In the genomic region with DNA sequence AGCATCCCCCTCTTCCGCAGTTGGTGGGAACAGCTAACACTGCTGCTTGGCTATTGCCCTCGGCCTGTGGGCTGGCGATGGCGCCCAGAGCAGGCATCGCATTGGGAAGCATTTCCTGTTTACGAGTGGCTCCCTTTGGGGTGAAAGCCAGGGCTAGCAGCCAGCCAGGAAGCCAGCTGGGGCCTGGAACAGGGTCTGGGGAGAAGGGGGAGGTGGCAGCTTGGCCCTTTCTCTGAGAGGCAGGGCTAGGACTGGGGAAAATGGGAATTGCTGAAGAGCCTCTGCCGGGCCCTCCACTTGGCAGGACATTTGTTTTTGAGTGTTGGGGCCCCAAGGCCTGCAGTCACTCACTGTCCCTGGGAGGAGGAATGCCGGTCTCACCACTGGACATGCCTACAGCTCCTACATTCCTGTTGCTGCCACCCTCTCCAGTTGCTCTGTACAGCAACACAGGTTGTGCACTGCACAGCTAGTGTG, we compare ENCODE assay signal across 11 cellular contexts. TPM values are rescaled to one million over a fixed set of nuclear protein-coding genes. Genes with fewer than 3 reads are reported as not detected.
DNase-seq lines count a peak whose midpoint lies in the region; ATAC-seq and TF ChIP-seq lines count a peak whose summit lies in the region.
"Had no signal": no experiment of that assay in that cellular context is flagged by ENCODE, and none has a peak within 500 bp of the region (broad histone marks: within the 10 kb centered on the region; RNA-seq: fewer than 3 reads in every experiment).

No MANE protein-coding gene starts in this region.

- ATAC-seq in activated CD4-positive, CD25-positive, alpha-beta regulatory T cell treated with anti-CD3 and anti-CD28 coated beads, Interleukin-2, amount 50 U/mL, for 24 hours, result no peak

- no peaks in the 10 kb centered on the region for H3K9me3 Mint-ChIP-seq in MCF 10A (ENCODE audit: unreplicated experiment)

- TF ChIP-seq CTCF in MCF 10A (IDR thresholded peaks at IDR 0.05; ENCODE audit: unreplicated experiment) (no peak), mammary epithelial cell (conservative IDR thresholded peaks at IDR 0.05 in 1 of 2, IDR thresholded peaks at IDR 0.05 in 1 of 2; ENCODE audit: extremely low read depth in 1 of 2, insufficient read depth in 1 of 2, low read depth in 1 of 2, low read length in 2 of 2) (no peak), esophagus muscularis mucosa (IDR thresholded peaks at IDR 0.05) (no peak), vagina (IDR thresholded peaks at IDR 0.05) (no peak)

- TF ChIP-seq EP300 in esophagus muscularis mucosa (IDR thresholded peaks at IDR 0.05), result no peak

- H3K27me3 ChIP-seq in mammary epithelial cell (ENCODE audit: insufficient read depth, low read length), result no peaks in the 10 kb centered on the region
- no peaks in the 10 kb centered on the region for H3K27me3 ChIP-seq in esophagus muscularis mucosa
- H3K27me3 ChIP-seq in vagina, result no peaks in the 10 kb centered on the region

- BruUV-seq in MCF 10A (replicated peaks; lab: Mats Ljungman, UMichigan) (no TSS peak), mammary epithelial cell (replicated peaks; lab: Mats Ljungman, UMichigan) (no TSS peak)

- peak overlapping the region; percentile 54 for H3K27ac Mint-ChIP-seq in MCF 10A (ENCODE audit: low read depth, unreplicated experiment)

- peaks cover 43% of the 10 kb centered on the region for H3K4me1 ChIP-seq in mammary epithelial cell (ENCODE audit: insufficient read depth, low read length)
- H3K4me1 ChIP-seq in esophagus muscularis mucosa, result peaks cover 89 to 95% (median 91%) of the 10 kb centered on the region in 4 donors
- H3K4me1 ChIP-seq in vagina, result peaks cover 86% of the 10 kb centered on the region

- CTCF ChIA-PET in MCF 10A (lab: Yijun Ruan, JAX), result interaction anchor here (1.5 to 5.7 kb wide), 4 partner anchors 8 to 81 kb away, joined by 4 to 69 read pairs (median 6); no protein-coding TSS in a partner anchor
- CTCF ChIA-PET in mammary epithelial cell (lab: Charles Lee; ENCODE audit: low non-redundant PET), result interaction anchor here (0.6 to 0.7 kb wide), 2 partner anchors 27 to 179 kb away, joined by 3 read pairs; no protein-coding TSS in a partner anchor

- dilution Hi-C loops in mammary epithelial cell (cut with HindIII; ENCODE audit: low sequenced_read_pairs), result no loop called here

- H3K9me3 ChIP-seq in mammary epithelial cell (replicated peaks; ENCODE audit: insufficient read depth, low read length) (no peaks in the 10 kb centered on the region), esophagus muscularis mucosa (no peaks in the 10 kb centered on the region), vagina (no peaks in the 10 kb centered on the region)

- no peak overlapping the region for H3K9ac ChIP-seq in mammary epithelial cell (ENCODE audit: insufficient read depth, low read length)

- H3K4me3 Mint-ChIP-seq in MCF 10A (ENCODE audit: unreplicated experiment), result no peak overlapping the region

- TF ChIP-seq POLR2A in esophagus muscularis mucosa (IDR thresholded peaks at IDR 0.05; ENCODE audit: low read depth) (no peak), vagina (IDR thresholded peaks at IDR 0.05) (no peak)

- H3K27ac ChIP-seq in mammary epithelial cell (ENCODE audit: insufficient read depth, low read depth, low read length) (no peak overlapping the region), esophagus muscularis mucosa (replicated peaks in 1 of 4) (peak overlapping the region; percentile 96 to 99 (median 96)), vagina (peak overlapping the region; percentile 98)
- H3K27ac ChIP-seq: HL-60 had no signal

- peaks cover 39% of the 10 kb centered on the region for H3K4me1 Mint-ChIP-seq in MCF 10A (ENCODE audit: insufficient read depth, unreplicated experiment)

- POLR2A ChIA-PET in MCF 10A (lab: Yijun Ruan, JAX), result interaction anchor here (0.7 to 2.1 kb wide), 6 partner anchors 18 to 84 kb away, joined by 3 to 12 read pairs (median 6); no protein-coding TSS in a partner anchor

- in situ Hi-C loops in mammary epithelial cell (cut with MboI; ENCODE audit: low sequenced_read_pairs in 2 of 2), result loop anchor here (5.0 to 10.0 kb wide), 2 partner anchors 44 to 76 kb away; no protein-coding TSS in a partner anchor

- no peaks in the 10 kb centered on the region for H3K36me3 ChIP-seq in mammary epithelial cell (ENCODE audit: insufficient read depth, low read length)
- peaks cover 0 to 4% (median 1%) of the 10 kb centered on the region in 4 donors for H3K36me3 ChIP-seq in esophagus muscularis mucosa
- no peaks in the 10 kb centered on the region for H3K36me3 ChIP-seq in vagina

- no peaks in the 10 kb centered on the region for H3K27me3 Mint-ChIP-seq in MCF 10A (ENCODE audit: insufficient read depth, unreplicated experiment)

- peak; percentile 30 for DNase-seq in MCF 10A (ENCODE audit: unreplicated experiment)
- no peak for DNase-seq in mammary epithelial cell
- DNase-seq in esophagus muscularis mucosa (ENCODE audit: extremely low spot score), result no peak
- DNase-seq in mucosa of gallbladder (ENCODE audit: low spot score), result peak; percentile 52
- no peak for DNase-seq in vagina (ENCODE audit: extremely low spot score in 2 of 2)
- no peak for DNase-seq in DMS79 (lab: John Stamatoyannopoulos, UW)
- no peak for DNase-seq in NCI-H1694 (lab: John Stamatoyannopoulos, UW)
- DNase-seq: AML-193 had no signal

- peaks cover 5% of the 10 kb centered on the region for H3K36me3 Mint-ChIP-seq in MCF 10A (ENCODE audit: insufficient read depth, unreplicated experiment)

- peaks cover 23% of the 10 kb centered on the region for H3K79me2 ChIP-seq in mammary epithelial cell (ENCODE audit: insufficient read depth, low read length)

- WGBS in mammary epithelial cell (ENCODE audit: low coverage, missing lambda C conversion rate), result 34% methylated on average over 8 of the region's 8 CpGs
- 51% methylated on average over 3 of the region's 8 CpGs for WGBS in esophagus muscularis mucosa

- H3K4me3 ChIP-seq in mammary epithelial cell (replicated peaks in 1 of 3; ENCODE audit: insufficient read depth in 1 of 3, low read depth in 2 of 3, low read length in 3 of 3) (no peak overlapping the region), esophagus muscularis mucosa (no peak overlapping the region), vagina (no peak overlapping the region)

- no peaks in the 10 kb centered on the region for H4K20me1 ChIP-seq in mammary epithelial cell (ENCODE audit: insufficient read depth, low read length)

- no peak overlapping the region for H3K4me2 ChIP-seq in mammary epithelial cell (ENCODE audit: insufficient read depth, low read depth, low read length)

- intact Hi-C loops in MCF 10A (cut with micrococcal nuclease), result no loop called here
- intact Hi-C loops in mammary epithelial cell (cut with micrococcal nuclease), result loop anchor here (10.0 kb wide), 1 partner anchor 676 kb away; no protein-coding TSS in a partner anchor
- intact Hi-C loops in esophagus muscularis mucosa (cut with DNase I), result no loop called here
- intact Hi-C loops in vagina (cut with DNase I), result no loop called here

- H2AFZ ChIP-seq in mammary epithelial cell (ENCODE audit: low read depth, low read length), result no peak overlapping the region

RNA-seq across cellular contexts. Expression of gene MTSS2, which starts 2.5 kb away (rescaled TPM):
- 75.8 and 78.7 TPM in 2 replicates for total RNA-seq in MCF 10A (2022)
- 10 to 100 TPM; 25.8 to 42.9 TPM for total RNA-seq in mammary epithelial cell
- polyA plus RNA-seq in mammary epithelial cell, result 46.7 TPM
- polyA minus RNA-seq in mammary epithelial cell, result 28.8 TPM
- total RNA-seq in esophagus muscularis mucosa, result 100 to 1,000 TPM in 2 of 4 donors, 10 to 100 TPM in 2; 74.9 to 238 (median 130) TPM
- 113 TPM for total RNA-seq in mucosa of gallbladder
- total RNA-seq in vagina, result 102 TPM

RNA-seq across cellular contexts. Expression of gene IL34, which starts 41.9 kb away (rescaled TPM):
- not detected in 2 replicates for total RNA-seq in MCF 10A (2022)
- 10 to 100 TPM in 1 of 2 donors, under 1 TPM in 1; 0.49 to 42.7 TPM for total RNA-seq in mammary epithelial cell
- 0.84 TPM for polyA plus RNA-seq in mammary epithelial cell
- polyA minus RNA-seq in mammary epithelial cell, result 2.3 TPM
- 1 to 10 TPM; 1.7 to 4.7 (median 3.4) TPM for total RNA-seq in esophagus muscularis mucosa
- 3.5 TPM for total RNA-seq in mucosa of gallbladder
- total RNA-seq in vagina, result 6.1 TPM
- total RNA-seq: activated CD8-positive, alpha-beta memory T cell treated with anti-CD3 and anti-CD28 coated beads for 36 hours had no signal

Comparison
In these comparisons a context has a peak if more than half of its experiments do, and no peak if none do; other contexts are left out.
1. DNase-seq: peak in MCF 10A (single experiment) and mucosa of gallbladder (single experiment); none in mammary epithelial cell (single experiment), esophagus muscularis mucosa (single experiment), vagina (0 of 2), DMS79 (single experiment) and NCI-H1694 (single experiment).